ENCODE assay signal across 1 cellular context in genomic region chr10:125092564-125093031, GRCh38.
TF ChIP-seq lines count a peak whose summit lies in the region.

No MANE protein-coding gene starts in this region.

TF ChIP-seq in WTC11, 78 proteins besides CTCF, POLR2A, EP300 and RAD21 (continued from another document):
- TF ChIP-seq ZNF281 (CRISPR knock-in tag; IDR thresholded peaks at IDR 0.05) = no peak
